1 cellular context compared by ENCODE assay signal in the genomic region with DNA sequence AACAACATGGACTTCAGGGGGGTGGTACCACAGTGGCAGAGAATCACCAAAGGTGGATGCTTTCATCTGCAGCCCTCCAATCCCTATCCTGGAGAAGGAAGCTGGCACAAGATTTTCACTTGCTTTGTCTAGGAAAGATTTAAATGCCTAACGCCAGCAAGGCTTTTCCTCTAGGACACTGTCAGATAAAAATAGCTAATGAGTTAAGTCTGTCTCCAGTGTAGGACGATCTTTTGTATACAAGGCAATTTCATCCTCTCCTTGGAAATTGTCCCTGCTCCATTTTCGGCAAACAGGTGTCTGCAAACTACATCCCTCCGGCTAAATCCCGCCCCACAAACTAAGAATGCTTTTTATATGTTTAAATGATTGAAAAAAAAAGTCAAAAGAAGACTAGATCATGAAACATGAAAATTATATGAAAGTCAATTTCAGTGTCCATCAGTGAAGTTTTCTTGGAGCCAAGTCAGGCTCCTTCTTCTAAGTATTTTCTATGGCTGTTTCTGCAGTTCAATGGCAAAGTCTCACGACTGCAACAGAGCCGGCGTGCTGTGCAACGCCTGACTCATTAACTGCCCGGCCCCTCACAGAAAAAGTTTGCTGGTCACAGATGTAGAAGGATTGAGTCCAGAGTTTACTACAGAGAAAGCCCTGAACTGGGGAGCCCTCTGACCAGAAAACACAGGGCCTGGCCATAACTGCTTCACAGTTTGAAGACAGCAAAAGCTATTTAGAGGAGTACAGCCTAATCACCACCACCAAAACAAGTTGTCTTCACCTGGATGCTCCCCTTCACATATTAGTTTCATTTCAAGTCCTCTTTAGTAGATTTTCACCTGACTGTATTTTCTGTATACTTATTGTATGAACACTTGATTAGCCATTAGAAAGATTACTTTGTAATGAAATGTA.
A peak's percentile ranks its signal among the peaks of the same experiment; 100 is the strongest.
TF ChIP-seq lines count a peak whose summit lies in the region.

No MANE protein-coding gene starts in this region.

TF ChIP-seq in GM12878, 131 proteins besides CTCF, POLR2A, EP300 and RAD21:
- TF ChIP-seq ZNF687 (IDR thresholded peaks at IDR 0.05) = no peak
- TF ChIP-seq MYC (IDR thresholded peaks at IDR 0.05; ENCODE audit: insufficient read depth, insufficient read length, insufficient replicate concordance, low read length, severe bottlenecking) = no peak
- TF ChIP-seq YY1 (IDR thresholded peaks at IDR 0.05; ENCODE audit: low read depth, low read length) = 0 out of 2 replicates have a peak, but pooled peaks have one; percentile 19
- TF ChIP-seq MTA2 (IDR thresholded peaks at IDR 0.05; ENCODE audit: low read depth) = no peak
- no peak for TF ChIP-seq FOS (IDR thresholded peaks at IDR 0.05; ENCODE audit: borderline replicate concordance, extremely low read depth, insufficient read length)
- no peak for TF ChIP-seq POLR2AphosphoS2 (IDR thresholded peaks at IDR 0.05; ENCODE audit: low read depth, low read length)
- TF ChIP-seq CBX5 (IDR thresholded peaks at IDR 0.05; ENCODE audit: low read depth) = no peak
- no peak for TF ChIP-seq IKZF2 (IDR thresholded peaks at IDR 0.05)
